1 cellular context compared by ENCODE assay signal in the genomic region with DNA sequence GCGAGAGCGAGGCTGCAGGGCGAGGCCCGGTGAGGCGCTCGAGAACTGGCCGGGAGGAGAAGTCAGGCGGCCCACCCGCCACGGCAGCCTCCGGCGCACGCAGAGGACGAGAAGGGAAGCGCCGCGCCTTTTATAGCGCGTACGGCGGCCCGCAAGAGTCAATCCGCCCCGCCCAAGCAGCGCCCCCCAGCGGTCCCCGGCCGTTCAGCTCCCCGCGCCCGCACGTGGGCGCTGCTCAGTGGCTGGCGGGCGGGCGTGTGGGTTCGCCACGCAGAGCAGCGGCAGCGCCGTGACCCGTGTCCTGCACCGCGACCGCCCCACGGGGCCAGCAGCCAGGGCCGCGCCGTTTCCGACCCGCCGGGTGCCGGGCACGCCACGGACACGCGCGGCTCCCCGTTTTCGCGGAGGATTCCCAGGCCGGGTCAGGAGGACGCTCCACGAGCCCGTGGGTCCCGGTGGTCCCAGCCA.
TF ChIP-seq lines count a peak whose summit lies in the region.

No MANE protein-coding gene starts in this region.

TF ChIP-seq in HEK293, 187 proteins besides CTCF, POLR2A, EP300 and RAD21 (continued from another document and continues in another):
- TF ChIP-seq, protein P1, sequence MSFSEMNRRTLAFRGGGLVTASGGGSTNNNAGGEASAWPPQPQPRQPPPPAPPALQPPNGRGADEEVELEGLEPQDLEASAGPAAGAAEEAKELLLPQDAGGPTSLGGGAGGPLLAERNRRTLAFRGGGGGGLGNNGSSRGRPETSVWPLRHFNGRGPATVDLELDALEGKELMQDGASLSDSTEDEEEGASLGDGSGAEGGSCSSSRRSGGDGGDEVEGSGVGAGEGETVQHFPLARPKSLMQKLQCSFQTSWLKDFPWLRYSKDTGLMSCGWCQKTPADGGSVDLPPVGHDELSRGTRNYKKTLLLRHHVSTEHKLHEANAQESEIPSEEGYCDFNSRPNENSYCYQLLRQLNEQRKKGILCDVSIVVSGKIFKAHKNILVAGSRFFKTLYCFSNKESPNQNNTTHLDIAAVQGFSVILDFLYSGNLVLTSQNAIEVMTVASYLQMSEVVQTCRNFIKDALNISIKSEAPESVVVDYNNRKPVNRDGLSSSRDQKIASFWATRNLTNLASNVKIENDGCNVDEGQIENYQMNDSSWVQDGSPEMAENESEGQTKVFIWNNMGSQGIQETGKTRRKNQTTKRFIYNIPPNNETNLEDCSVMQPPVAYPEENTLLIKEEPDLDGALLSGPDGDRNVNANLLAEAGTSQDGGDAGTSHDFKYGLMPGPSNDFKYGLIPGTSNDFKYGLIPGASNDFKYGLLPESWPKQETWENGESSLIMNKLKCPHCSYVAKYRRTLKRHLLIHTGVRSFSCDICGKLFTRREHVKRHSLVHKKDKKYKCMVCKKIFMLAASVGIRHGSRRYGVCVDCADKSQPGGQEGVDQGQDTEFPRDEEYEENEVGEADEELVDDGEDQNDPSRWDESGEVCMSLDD (tag by site-specific recombination; IDR thresholded peaks at IDR 0.05) = peak; percentile 86
- TF ChIP-seq ZNF660 (tag by site-specific recombination; IDR thresholded peaks at IDR 0.05) (peak; percentile 98), BCL11B (tag by site-specific recombination; IDR thresholded peaks at IDR 0.05; ENCODE audit: low read depth) (peak; percentile 28; the same call in 1 of the 2 replicates), HOXC10 (CRISPR knock-in tag; IDR thresholded peaks at IDR 0.05) (0 out of 2 replicates have a peak, but pooled peaks have one; percentile 82), ZNF561 (tag by site-specific recombination; IDR thresholded peaks at IDR 0.05; ENCODE audit: borderline replicate concordance) (peak; percentile 90; the same call in 1 of the 2 replicates), GLIS1 (tag by site-specific recombination; IDR thresholded peaks at IDR 0.05) (peak; percentile 72), ZNF404 (tag by site-specific recombination; IDR thresholded peaks at IDR 0.05) (no peak), ZNF146 (tag by site-specific recombination; IDR thresholded peaks at IDR 0.05) (peak; percentile 58), GLIS2 (tag by site-specific recombination; IDR thresholded peaks at IDR 0.05) (peak; percentile 86), KLF10 (tag by site-specific recombination; IDR thresholded peaks at IDR 0.05) (peak; percentile 90), ZNF184 (tag by site-specific recombination; IDR thresholded peaks at IDR 0.05) (peak; percentile 44; the same call in 1 of the 2 replicates), YY1 (tag by site-specific recombination; IDR thresholded peaks at IDR 0.05) (peak; percentile 73), EGR2 (tag by site-specific recombination; IDR thresholded peaks at IDR 0.05; ENCODE audit: low read depth) (peak; percentile 78), ZNF76 (tag by site-specific recombination; IDR thresholded peaks at IDR 0.05; ENCODE audit: borderline replicate concordance, low read depth) (peak; percentile 79), ZBTB20 (tag by site-specific recombination; IDR thresholded peaks at IDR 0.05) (peak; percentile 39; the same call in 1 of the 2 replicates), MZF1 (tag by site-specific recombination; IDR thresholded peaks at IDR 0.05; ENCODE audit: borderline replicate concordance) (peak; percentile 38; the same call in 1 of the 2 replicates), ZNF610 (tag by site-specific recombination; IDR thresholded peaks at IDR 0.05; ENCODE audit: borderline replicate concordance) (peak; percentile 61; the same call in 1 of the 2 replicates), KLF16 (tag by site-specific recombination; IDR thresholded peaks at IDR 0.05) (peak; percentile 94), KLF9 (tag by site-specific recombination; IDR thresholded peaks at IDR 0.05; ENCODE audit: low read depth) (peak; percentile 95), IKZF3 (tag by site-specific recombination; IDR thresholded peaks at IDR 0.05) (peak; percentile 65), OSR2 (tag by site-specific recombination; IDR thresholded peaks at IDR 0.05) (0 out of 2 replicates have a peak, but pooled peaks have one; percentile 7), ZNF10 (tag by site-specific recombination; IDR thresholded peaks at IDR 0.05) (peak; percentile 68; the same call in 1 of the 2 replicates), ZNF843 (tag by site-specific recombination; IDR thresholded peaks at IDR 0.05) (peak; percentile 41; the same call in 1 of the 2 replicates), ZNF221 (tag by site-specific recombination; IDR thresholded peaks at IDR 0.05; ENCODE audit: borderline replicate concordance) (no peak), KLF1 (tag by site-specific recombination; IDR thresholded peaks at IDR 0.05) (peak; percentile 97), ZSCAN30 (tag by site-specific recombination; IDR thresholded peaks at IDR 0.05) (peak; percentile 97), ZNF629 (tag by site-specific recombination; IDR thresholded peaks at IDR 0.05) (peak; percentile 61), ZNF24 (tag by site-specific recombination; IDR thresholded peaks at IDR 0.05) (peak; percentile 51; the same call in 1 of the 2 replicates), ZFHX2 (tag by site-specific recombination; conservative IDR thresholded peaks at IDR 0.05) (peak; percentile 91), ZNF830 (tag by site-specific recombination; IDR thresholded peaks at IDR 0.05; ENCODE audit: low read depth) (no peak), BCL11A (tag by site-specific recombination; IDR thresholded peaks at IDR 0.05; ENCODE audit: low read depth) (no peak), MYNN (tag by site-specific recombination; IDR thresholded peaks at IDR 0.05; ENCODE audit: borderline replicate concordance) (no peak), OVOL3 (tag by site-specific recombination; IDR thresholded peaks at IDR 0.05) (no peak), ZNF623 (tag by site-specific recombination; IDR thresholded peaks at IDR 0.05) (0 out of 2 replicates have a peak, but pooled peaks have one; percentile 15)
- TF ChIP-seq, protein P2, sequence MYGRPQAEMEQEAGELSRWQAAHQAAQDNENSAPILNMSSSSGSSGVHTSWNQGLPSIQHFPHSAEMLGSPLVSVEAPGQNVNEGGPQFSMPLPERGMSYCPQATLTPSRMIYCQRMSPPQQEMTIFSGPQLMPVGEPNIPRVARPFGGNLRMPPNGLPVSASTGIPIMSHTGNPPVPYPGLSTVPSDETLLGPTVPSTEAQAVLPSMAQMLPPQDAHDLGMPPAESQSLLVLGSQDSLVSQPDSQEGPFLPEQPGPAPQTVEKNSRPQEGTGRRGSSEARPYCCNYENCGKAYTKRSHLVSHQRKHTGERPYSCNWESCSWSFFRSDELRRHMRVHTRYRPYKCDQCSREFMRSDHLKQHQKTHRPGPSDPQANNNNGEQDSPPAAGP (tag by site-specific recombination; IDR thresholded peaks at IDR 0.05) = peak; percentile 98
- TF ChIP-seq, protein P3, sequence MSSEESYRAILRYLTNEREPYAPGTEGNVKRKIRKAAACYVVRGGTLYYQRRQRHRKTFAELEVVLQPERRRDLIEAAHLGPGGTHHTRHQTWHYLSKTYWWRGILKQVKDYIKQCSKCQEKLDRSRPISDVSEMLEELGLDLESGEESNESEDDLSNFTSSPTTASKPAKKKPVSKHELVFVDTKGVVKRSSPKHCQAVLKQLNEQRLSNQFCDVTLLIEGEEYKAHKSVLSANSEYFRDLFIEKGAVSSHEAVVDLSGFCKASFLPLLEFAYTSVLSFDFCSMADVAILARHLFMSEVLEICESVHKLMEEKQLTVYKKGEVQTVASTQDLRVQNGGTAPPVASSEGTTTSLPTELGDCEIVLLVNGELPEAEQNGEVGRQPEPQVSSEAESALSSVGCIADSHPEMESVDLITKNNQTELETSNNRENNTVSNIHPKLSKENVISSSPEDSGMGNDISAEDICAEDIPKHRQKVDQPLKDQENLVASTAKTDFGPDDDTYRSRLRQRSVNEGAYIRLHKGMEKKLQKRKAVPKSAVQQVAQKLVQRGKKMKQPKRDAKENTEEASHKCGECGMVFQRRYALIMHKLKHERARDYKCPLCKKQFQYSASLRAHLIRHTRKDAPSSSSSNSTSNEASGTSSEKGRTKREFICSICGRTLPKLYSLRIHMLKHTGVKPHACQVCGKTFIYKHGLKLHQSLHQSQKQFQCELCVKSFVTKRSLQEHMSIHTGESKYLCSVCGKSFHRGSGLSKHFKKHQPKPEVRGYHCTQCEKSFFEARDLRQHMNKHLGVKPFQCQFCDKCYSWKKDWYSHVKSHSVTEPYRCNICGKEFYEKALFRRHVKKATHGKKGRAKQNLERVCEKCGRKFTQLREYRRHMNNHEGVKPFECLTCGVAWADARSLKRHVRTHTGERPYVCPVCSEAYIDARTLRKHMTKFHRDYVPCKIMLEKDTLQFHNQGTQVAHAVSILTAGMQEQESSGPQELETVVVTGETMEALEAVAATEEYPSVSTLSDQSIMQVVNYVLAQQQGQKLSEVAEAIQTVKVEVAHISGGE (tag by site-specific recombination; conservative IDR thresholded peaks at IDR 0.05; ENCODE audit: low read depth) = 0 out of 2 replicates have a peak, but pooled peaks have one; percentile 39
- TF ChIP-seq, protein P4, sequence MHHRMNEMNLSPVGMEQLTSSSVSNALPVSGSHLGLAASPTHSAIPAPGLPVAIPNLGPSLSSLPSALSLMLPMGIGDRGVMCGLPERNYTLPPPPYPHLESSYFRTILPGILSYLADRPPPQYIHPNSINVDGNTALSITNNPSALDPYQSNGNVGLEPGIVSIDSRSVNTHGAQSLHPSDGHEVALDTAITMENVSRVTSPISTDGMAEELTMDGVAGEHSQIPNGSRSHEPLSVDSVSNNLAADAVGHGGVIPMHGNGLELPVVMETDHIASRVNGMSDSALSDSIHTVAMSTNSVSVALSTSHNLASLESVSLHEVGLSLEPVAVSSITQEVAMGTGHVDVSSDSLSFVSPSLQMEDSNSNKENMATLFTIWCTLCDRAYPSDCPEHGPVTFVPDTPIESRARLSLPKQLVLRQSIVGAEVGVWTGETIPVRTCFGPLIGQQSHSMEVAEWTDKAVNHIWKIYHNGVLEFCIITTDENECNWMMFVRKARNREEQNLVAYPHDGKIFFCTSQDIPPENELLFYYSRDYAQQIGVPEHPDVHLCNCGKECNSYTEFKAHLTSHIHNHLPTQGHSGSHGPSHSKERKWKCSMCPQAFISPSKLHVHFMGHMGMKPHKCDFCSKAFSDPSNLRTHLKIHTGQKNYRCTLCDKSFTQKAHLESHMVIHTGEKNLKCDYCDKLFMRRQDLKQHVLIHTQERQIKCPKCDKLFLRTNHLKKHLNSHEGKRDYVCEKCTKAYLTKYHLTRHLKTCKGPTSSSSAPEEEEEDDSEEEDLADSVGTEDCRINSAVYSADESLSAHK (tag by site-specific recombination; IDR thresholded peaks at IDR 0.05) = peak; percentile 71; the same call in 1 of the 2 replicates
- TF ChIP-seq, protein P5, sequence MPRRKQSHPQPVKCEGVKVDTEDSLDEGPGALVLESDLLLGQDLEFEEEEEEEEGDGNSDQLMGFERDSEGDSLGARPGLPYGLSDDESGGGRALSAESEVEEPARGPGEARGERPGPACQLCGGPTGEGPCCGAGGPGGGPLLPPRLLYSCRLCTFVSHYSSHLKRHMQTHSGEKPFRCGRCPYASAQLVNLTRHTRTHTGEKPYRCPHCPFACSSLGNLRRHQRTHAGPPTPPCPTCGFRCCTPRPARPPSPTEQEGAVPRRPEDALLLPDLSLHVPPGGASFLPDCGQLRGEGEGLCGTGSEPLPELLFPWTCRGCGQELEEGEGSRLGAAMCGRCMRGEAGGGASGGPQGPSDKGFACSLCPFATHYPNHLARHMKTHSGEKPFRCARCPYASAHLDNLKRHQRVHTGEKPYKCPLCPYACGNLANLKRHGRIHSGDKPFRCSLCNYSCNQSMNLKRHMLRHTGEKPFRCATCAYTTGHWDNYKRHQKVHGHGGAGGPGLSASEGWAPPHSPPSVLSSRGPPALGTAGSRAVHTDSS (tag by site-specific recombination; IDR thresholded peaks at IDR 0.05) = peak; percentile 40; the same call in 1 of the 2 replicates
- TF ChIP-seq, protein P6, sequence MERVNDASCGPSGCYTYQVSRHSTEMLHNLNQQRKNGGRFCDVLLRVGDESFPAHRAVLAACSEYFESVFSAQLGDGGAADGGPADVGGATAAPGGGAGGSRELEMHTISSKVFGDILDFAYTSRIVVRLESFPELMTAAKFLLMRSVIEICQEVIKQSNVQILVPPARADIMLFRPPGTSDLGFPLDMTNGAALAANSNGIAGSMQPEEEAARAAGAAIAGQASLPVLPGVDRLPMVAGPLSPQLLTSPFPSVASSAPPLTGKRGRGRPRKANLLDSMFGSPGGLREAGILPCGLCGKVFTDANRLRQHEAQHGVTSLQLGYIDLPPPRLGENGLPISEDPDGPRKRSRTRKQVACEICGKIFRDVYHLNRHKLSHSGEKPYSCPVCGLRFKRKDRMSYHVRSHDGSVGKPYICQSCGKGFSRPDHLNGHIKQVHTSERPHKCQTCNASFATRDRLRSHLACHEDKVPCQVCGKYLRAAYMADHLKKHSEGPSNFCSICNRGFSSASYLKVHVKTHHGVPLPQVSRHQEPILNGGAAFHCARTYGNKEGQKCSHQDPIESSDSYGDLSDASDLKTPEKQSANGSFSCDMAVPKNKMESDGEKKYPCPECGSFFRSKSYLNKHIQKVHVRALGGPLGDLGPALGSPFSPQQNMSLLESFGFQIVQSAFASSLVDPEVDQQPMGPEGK (tag by site-specific recombination; IDR thresholded peaks at IDR 0.05) = peak; percentile 89
- TF ChIP-seq, protein P7, sequence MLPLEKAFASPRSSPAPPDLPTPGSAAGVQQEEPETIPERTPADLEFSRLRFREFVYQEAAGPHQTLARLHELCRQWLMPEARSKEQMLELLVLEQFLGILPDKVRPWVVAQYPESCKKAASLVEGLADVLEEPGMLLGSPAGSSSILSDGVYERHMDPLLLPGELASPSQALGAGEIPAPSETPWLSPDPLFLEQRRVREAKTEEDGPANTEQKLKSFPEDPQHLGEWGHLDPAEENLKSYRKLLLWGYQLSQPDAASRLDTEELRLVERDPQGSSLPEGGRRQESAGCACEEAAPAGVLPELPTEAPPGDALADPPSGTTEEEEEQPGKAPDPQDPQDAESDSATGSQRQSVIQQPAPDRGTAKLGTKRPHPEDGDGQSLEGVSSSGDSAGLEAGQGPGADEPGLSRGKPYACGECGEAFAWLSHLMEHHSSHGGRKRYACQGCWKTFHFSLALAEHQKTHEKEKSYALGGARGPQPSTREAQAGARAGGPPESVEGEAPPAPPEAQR (tag by site-specific recombination; IDR thresholded peaks at IDR 0.05) = peak; percentile 91; the same call in 1 of the 2 replicates
- TF ChIP-seq, protein P8, sequence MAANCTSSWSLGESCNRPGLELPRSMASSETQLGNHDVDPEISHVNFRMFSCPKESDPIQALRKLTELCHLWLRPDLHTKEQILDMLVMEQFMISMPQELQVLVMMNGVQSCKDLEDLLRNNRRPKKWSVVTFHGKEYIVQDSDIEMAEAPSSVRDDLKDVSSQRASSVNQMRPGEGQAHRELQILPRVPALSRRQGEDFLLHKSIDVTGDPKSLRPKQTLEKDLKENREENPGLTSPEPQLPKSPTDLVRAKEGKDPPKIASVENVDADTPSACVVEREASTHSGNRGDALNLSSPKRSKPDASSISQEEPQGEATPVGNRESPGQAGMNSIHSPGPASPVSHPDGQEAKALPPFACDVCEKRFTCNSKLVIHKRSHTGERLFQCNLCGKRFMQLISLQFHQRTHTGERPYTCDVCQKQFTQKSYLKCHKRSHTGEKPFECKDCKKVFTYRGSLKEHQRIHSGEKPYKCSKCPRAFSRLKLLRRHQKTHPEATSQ (tag by site-specific recombination; IDR thresholded peaks at IDR 0.05) = peak; percentile 88; the same call in 1 of the 2 replicates
